ENCODE assay signal across 35 cellular contexts in the genomic region with DNA sequence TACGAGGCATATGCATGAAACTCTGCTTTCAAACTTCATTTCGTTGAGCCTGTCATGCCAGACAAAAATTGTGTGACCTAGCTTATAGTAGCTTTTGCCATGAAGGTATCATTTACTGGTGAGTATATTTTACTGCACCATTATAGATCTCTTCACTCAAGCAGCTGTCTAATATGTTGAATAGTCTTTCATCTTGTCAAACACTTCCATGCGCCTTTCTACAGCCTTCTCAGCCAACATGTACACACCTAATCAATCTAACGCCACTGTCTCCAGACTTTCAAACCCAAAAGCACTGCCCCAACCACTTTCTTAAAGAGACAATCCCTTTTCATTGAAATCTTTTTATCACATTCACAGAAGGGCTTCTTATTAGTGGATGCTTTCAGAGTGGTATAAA.
"Had no signal": no experiment of that assay in that cellular context is flagged by ENCODE, and none has a peak within 500 bp of the region (broad histone marks: within the 10 kb centered on the region; RNA-seq: fewer than 3 reads in every experiment).

No MANE protein-coding gene starts in this region.

- H3K36me3 ChIP-seq: MG63 had no signal

- H3K4me2 ChIP-seq: KMS-11 had no signal

- H3K27me3 ChIP-seq: MG63 had no signal

- H3K9me3 ChIP-seq: MG63 had no signal

- H3K9ac ChIP-seq: KMS-11 had no signal

- H3K27ac ChIP-seq: KMS-11 had no signal

- DNase-seq: Karpas-422, Kasumi-1, MG63, MM.1S, MV-4-11, NCI-H1048, NCI-H1092, NCI-H1092 treated with DMSO at 0.1 percent for 48 hours, NCI-H1105, NCI-H1105 treated with DMSO at 0.1 percent for 48 hours, NCI-H1417, NCI-H1417 treated with DMSO at 0.1 percent for 48 hours, NCI-H1436, NCI-H1436 treated with DMSO at 0.1 percent for 48 hours, NCI-H146, NCI-H1694, NCI-H1694 treated with DMSO at 0.1 percent for 48 hours, NCI-H187, NCI-H187 treated with DMSO at 0.1 percent for 48 hours, NCI-H1930, NCI-H2029, NCI-H2029 treated with DMSO at 0.1 percent for 48 hours, NCI-H2081, NCI-H2081 treated with DMSO at 0.1 percent for 48 hours, NCI-H2107, NCI-H2171, NCI-H2171 treated with DMSO at 0.1 percent for 48 hours, NCI-H2227 treated with DMSO at 0.1 percent for 48 hours, NCI-H226, NCI-H345, NCI-H446, NCI-H446 treated with DMSO at 0.1 percent for 48 hours, NCI-H510A, NCI-H510A treated with DMSO at 0.1 percent for 48 hours had no signal

- H3K4me3 ChIP-seq: MG63 had no signal
